In the genomic region with DNA sequence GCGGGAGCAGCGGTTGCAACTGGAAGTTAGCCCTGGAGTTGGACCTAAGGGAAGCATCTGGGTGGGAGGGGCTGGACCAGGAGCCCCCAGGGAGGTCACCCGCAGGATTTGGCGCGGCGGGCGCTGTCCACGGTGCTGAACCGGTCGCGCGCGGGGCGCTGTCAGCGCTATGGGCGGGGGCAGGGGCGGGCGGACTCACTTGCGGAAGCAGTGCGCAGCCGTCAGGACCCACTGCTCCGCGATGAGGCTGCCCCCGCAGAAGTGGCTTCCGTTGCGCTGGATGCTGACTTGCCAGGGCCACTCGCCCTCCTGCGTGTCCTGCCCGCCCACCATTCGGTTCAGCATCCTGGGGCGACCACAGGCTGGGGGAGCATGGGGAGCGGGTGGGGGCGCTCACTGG, we compare ENCODE assay signal across 2 cellular contexts.
TF ChIP-seq lines count a peak whose summit lies in the region.

No MANE protein-coding gene starts in this region.

TF ChIP-seq in Ishikawa, 13 proteins besides CTCF, POLR2A, EP300 and RAD21:
- TF ChIP-seq, protein P1, sequence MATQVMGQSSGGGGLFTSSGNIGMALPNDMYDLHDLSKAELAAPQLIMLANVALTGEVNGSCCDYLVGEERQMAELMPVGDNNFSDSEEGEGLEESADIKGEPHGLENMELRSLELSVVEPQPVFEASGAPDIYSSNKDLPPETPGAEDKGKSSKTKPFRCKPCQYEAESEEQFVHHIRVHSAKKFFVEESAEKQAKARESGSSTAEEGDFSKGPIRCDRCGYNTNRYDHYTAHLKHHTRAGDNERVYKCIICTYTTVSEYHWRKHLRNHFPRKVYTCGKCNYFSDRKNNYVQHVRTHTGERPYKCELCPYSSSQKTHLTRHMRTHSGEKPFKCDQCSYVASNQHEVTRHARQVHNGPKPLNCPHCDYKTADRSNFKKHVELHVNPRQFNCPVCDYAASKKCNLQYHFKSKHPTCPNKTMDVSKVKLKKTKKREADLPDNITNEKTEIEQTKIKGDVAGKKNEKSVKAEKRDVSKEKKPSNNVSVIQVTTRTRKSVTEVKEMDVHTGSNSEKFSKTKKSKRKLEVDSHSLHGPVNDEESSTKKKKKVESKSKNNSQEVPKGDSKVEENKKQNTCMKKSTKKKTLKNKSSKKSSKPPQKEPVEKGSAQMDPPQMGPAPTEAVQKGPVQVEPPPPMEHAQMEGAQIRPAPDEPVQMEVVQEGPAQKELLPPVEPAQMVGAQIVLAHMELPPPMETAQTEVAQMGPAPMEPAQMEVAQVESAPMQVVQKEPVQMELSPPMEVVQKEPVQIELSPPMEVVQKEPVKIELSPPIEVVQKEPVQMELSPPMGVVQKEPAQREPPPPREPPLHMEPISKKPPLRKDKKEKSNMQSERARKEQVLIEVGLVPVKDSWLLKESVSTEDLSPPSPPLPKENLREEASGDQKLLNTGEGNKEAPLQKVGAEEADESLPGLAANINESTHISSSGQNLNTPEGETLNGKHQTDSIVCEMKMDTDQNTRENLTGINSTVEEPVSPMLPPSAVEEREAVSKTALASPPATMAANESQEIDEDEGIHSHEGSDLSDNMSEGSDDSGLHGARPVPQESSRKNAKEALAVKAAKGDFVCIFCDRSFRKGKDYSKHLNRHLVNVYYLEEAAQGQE (IDR thresholded peaks at IDR 0.05; ENCODE audit: low read depth): peak; percentile 97
- TF ChIP-seq, protein P2, sequence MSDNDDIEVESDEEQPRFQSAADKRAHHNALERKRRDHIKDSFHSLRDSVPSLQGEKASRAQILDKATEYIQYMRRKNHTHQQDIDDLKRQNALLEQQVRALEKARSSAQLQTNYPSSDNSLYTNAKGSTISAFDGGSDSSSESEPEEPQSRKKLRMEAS (IDR thresholded peaks at IDR 0.05): peak; percentile 41; the same call in 1 of the 2 replicates
- TF ChIP-seq, protein P3, sequence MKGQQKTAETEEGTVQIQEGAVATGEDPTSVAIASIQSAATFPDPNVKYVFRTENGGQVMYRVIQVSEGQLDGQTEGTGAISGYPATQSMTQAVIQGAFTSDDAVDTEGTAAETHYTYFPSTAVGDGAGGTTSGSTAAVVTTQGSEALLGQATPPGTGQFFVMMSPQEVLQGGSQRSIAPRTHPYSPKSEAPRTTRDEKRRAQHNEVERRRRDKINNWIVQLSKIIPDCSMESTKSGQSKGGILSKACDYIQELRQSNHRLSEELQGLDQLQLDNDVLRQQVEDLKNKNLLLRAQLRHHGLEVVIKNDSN (IDR thresholded peaks at IDR 0.05): no peak
- TF ChIP-seq EGR1 (IDR thresholded peaks at IDR 0.05) (no peak), ZBTB7A (IDR thresholded peaks at IDR 0.05; ENCODE audit: low read depth) (peak; percentile 90)

TF ChIP-seq in endothelial cell of umbilical vein, 7 proteins besides CTCF, POLR2A, EP300 and RAD21:
- TF ChIP-seq POLR2AphosphoS5 (IDR thresholded peaks at IDR 0.05; ENCODE audit: insufficient read depth, low read depth, low read length) (no peak), FOS (IDR thresholded peaks at IDR 0.05; ENCODE audit: borderline replicate concordance, insufficient read depth, low read length) (no peak), JUN (IDR thresholded peaks at IDR 0.05; ENCODE audit: borderline replicate concordance, insufficient read depth, insufficient read length, low read depth) (no peak), GATA2 (IDR thresholded peaks at IDR 0.05; ENCODE audit: insufficient read depth, insufficient read length, low read depth, low read length) (no peak), MYC (IDR thresholded peaks at IDR 0.05; ENCODE audit: low read depth, low read length) (no peak), EZH2 (IDR thresholded peaks at IDR 0.05; ENCODE audit: borderline replicate concordance, low read depth, low read length, severe bottlenecking) (no peak)
- TF ChIP-seq, protein P2 (IDR thresholded peaks at IDR 0.05; ENCODE audit: insufficient read depth, insufficient read length): no peak
